ENCODE assay signal across 10 cellular contexts in the genomic region with DNA sequence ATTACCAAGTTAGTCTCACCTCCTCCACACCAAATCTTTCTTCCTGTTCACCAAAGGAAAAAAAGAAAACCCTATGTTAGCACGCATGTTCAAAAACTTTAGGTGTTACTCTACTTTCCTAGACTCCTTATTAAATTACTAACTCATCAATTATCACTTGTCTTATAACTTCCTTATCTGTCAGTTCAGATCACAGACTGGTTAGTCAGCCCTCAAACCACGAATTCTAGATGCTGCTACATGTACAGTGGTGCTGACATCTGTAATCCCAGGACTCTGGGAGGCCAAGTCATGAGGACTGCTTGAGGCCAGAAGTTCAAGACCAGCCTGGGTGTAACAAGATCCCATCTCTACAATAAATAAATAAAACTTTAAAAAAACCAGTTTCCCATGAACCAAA. TPM values are rescaled to one million over a fixed set of nuclear protein-coding genes. Genes with fewer than 3 reads are reported as not detected.
DNase-seq lines count a peak whose midpoint lies in the region; ATAC-seq, FAIRE-seq and TF ChIP-seq lines count a peak whose summit lies in the region.
"Had no signal": no experiment of that assay in that cellular context is flagged by ENCODE, and none has a peak within 500 bp of the region (broad histone marks: within the 10 kb centered on the region; RNA-seq: fewer than 3 reads in every experiment).

No MANE protein-coding gene starts in this region.

- peak overlapping the region; percentile 73 to 97 (median 90) for H3K4me2 ChIP-seq in BLaER1 treated with 17β-estradiol and CSF1 and Interleukin-3, amounts not matched to agents 10 nM and 100 nM

- H3K27me3 ChIP-seq in BLaER1 treated with 17β-estradiol and CSF1 and Interleukin-3, amounts not matched to agents 10 nM and 100 nM = no peaks in the 10 kb centered on the region

- H3K36me3 Mint-ChIP-seq in activated naive CD4-positive, alpha-beta T cell treated with anti-CD3 and anti-CD28 coated beads, Interleukin-2, amount 10 ng/mL, durations not matched to agents 7 days and 5 days = peaks cover 66% of the 10 kb centered on the region
- H3K36me3 Mint-ChIP-seq in mesothelial cell of epicardium = peaks cover 34% of the 10 kb centered on the region

- H3K9me3 Mint-ChIP-seq in activated naive CD4-positive, alpha-beta T cell treated with anti-CD3 and anti-CD28 coated beads, Interleukin-2, amount 10 ng/mL, durations not matched to agents 7 days and 5 days = no peaks in the 10 kb centered on the region
- H3K9me3 Mint-ChIP-seq in mesothelial cell of epicardium = no peaks in the 10 kb centered on the region

- no peak for TF ChIP-seq CTCF in mesothelial cell of epicardium (IDR thresholded peaks at IDR 0.05; ENCODE audit: unreplicated experiment)

- H4K20me1 ChIP-seq in BLaER1 treated with 17β-estradiol and CSF1 and Interleukin-3, amounts not matched to agents 10 nM and 100 nM = peaks cover 71 to 81% (median 80%) of the 10 kb centered on the region in 11 experiments; a peak in 21 of 22 replicates

- peak overlapping the region in 8 of 11 experiments; percentile 15 to 97 (median 96); a peak in 9 of 22 replicates for H3K9ac ChIP-seq in BLaER1 treated with 17β-estradiol and CSF1 and Interleukin-3, amounts not matched to agents 10 nM and 100 nM

- peak; percentile 38 for DNase-seq in KBM-7
- DNase-seq in activated naive CD4-positive, alpha-beta T cell treated with anti-CD3 and anti-CD28 coated beads, Interleukin-2, amount 10 ng/mL, durations not matched to agents 7 days and 5 days = no peak
- DNase-seq in mesothelial cell of epicardium (ENCODE audit: low spot score in 2 of 2, unreplicated experiment in 2 of 2) = no peak
- no peak for DNase-seq in NCI-H1105 (lab: John Stamatoyannopoulos, UW)
- no peak for DNase-seq in caudate nucleus (lab: John Stamatoyannopoulos, UW)
- DNase-seq in GM19239 (ENCODE audit: insufficient read length, low spot score) = no peak
- DNase-seq: DMS153, mesendoderm had no signal

- no peak for ATAC-seq in GM21390 (IDR thresholded peaks at IDR 0.05; ENCODE audit: unreplicated experiment)

- in situ Hi-C loops in KBM-7 (cut with MboI; ENCODE audit: low pct_unique_long_range_greater_than_20kb, low sequenced_read_pairs) = no loop called here

- H3K4me3 Mint-ChIP-seq in activated naive CD4-positive, alpha-beta T cell treated with anti-CD3 and anti-CD28 coated beads, Interleukin-2, amount 10 ng/mL, durations not matched to agents 7 days and 5 days = no peak overlapping the region
- no peak overlapping the region for H3K4me3 Mint-ChIP-seq in mesothelial cell of epicardium

- H3K4me1 ChIP-seq in BLaER1 treated with 17β-estradiol and CSF1 and Interleukin-3, amounts not matched to agents 10 nM and 100 nM = peaks cover 31 to 52% (median 46%) of the 10 kb centered on the region in 10 experiments

- H3K27ac Mint-ChIP-seq in activated naive CD4-positive, alpha-beta T cell treated with anti-CD3 and anti-CD28 coated beads, Interleukin-2, amount 10 ng/mL, durations not matched to agents 7 days and 5 days = peak overlapping the region; percentile 38
- H3K27ac Mint-ChIP-seq in mesothelial cell of epicardium = peak overlapping the region; percentile 51

- CTCF ChIA-PET in activated naive CD4-positive, alpha-beta T cell treated with anti-CD3 and anti-CD28 coated beads, Interleukin-2, amount 10 ng/mL, durations not matched to agents 7 days and 5 days (lab: Charles Lee) = no interaction called here

- H3K9me3 ChIP-seq in BLaER1 treated with 17β-estradiol and CSF1 and Interleukin-3, amounts not matched to agents 10 nM and 100 nM (replicated peaks in 1 of 11) = peaks cover 0 to 15% (median 11%) of the 10 kb centered on the region in 11 experiments; a peak in 18 of 22 replicates

- no peak for FAIRE-seq in GM19239 (lab: Jason Lieb, UNC)

- H3K36me3 ChIP-seq in BLaER1 treated with 17β-estradiol and CSF1 and Interleukin-3, amounts not matched to agents 10 nM and 100 nM = peaks cover 32 to 79% (median 78%) of the 10 kb centered on the region in 11 experiments

- H3K27me3 Mint-ChIP-seq in activated naive CD4-positive, alpha-beta T cell treated with anti-CD3 and anti-CD28 coated beads, Interleukin-2, amount 10 ng/mL, durations not matched to agents 7 days and 5 days = peaks cover 14% of the 10 kb centered on the region
- no peaks in the 10 kb centered on the region for H3K27me3 Mint-ChIP-seq in mesothelial cell of epicardium (ENCODE audit: low read depth)

- H3K27ac ChIP-seq in BLaER1 treated with 17β-estradiol and CSF1 and Interleukin-3, amounts not matched to agents 10 nM and 100 nM = peak overlapping the region in 3 of 11 experiments; percentile 9 to 39 (median 18); a peak in 5 of 22 replicates
- H3K27ac ChIP-seq in caudate nucleus (ENCODE audit: low read depth, low read length) = no peak overlapping the region

- peaks cover 70% of the 10 kb centered on the region for H3K4me1 Mint-ChIP-seq in activated naive CD4-positive, alpha-beta T cell treated with anti-CD3 and anti-CD28 coated beads, Interleukin-2, amount 10 ng/mL, durations not matched to agents 7 days and 5 days
- H3K4me1 Mint-ChIP-seq in mesothelial cell of epicardium = peaks cover 57% of the 10 kb centered on the region

- H3K4me3 ChIP-seq in BLaER1 treated with 17β-estradiol and CSF1 and Interleukin-3, amounts not matched to agents 10 nM and 100 nM = peak overlapping the region in 8 of 10 experiments; percentile 72 to 98 (median 96); a peak in 12 of 20 replicates

RNA-seq across cellular contexts. Expression of a gene that starts 3.5 kb away (rescaled TPM):
- 240 to 248 TPM (median 248 TPM) in 3 replicates for total RNA-seq in mesothelial cell of epicardium
